Comparison of ENCODE assay signal across 1 cellular context in genomic region chr6:134198093-134198492, GRCh38.
TF ChIP-seq lines count a peak whose summit lies in the region.

No MANE protein-coding gene starts in this region.

TF ChIP-seq in HepG2, 621 proteins besides CTCF, POLR2A, EP300 and RAD21 (continued from another document):
- TF ChIP-seq DBP (CRISPR knock-in tag; IDR thresholded peaks at IDR 0.05; ENCODE audit: not compliant biosample characterization) (no peak), ZNF180 (CRISPR knock-in tag; IDR thresholded peaks at IDR 0.05; ENCODE audit: borderline replicate concordance, low read depth) (no peak), ZFP36L1 (CRISPR knock-in tag; IDR thresholded peaks at IDR 0.05) (0 out of 2 replicates have a peak, but pooled peaks have one; percentile 39), ZFP41 (CRISPR knock-in tag; IDR thresholded peaks at IDR 0.05; ENCODE audit: borderline replicate concordance) (no peak), ZBTB25 (CRISPR knock-in tag; IDR thresholded peaks at IDR 0.05) (peak; percentile 80), E2F5 (CRISPR knock-in tag; conservative IDR thresholded peaks at IDR 0.05) (no peak), NFKBIZ (CRISPR knock-in tag; IDR thresholded peaks at IDR 0.05) (peak; percentile 94), BCL6 (CRISPR knock-in tag; IDR thresholded peaks at IDR 0.05) (peak; percentile 96), ZNF639 (CRISPR knock-in tag; conservative IDR thresholded peaks at IDR 0.05) (0 out of 2 replicates have a peak, but pooled peaks have one; percentile 41), ZNF543 (CRISPR knock-in tag; IDR thresholded peaks at IDR 0.05) (no peak), KDM3A (CRISPR knock-in tag; IDR thresholded peaks at IDR 0.05; ENCODE audit: low read depth) (0 out of 2 replicates have a peak, but pooled peaks have one; percentile 30), ZNF841 (CRISPR knock-in tag; IDR thresholded peaks at IDR 0.05; ENCODE audit: borderline replicate concordance) (0 out of 2 replicates have a peak, but pooled peaks have one; percentile 14), PHF5A (CRISPR knock-in tag; IDR thresholded peaks at IDR 0.05; ENCODE audit: low read depth, unreplicated experiment) (peak; percentile 71), ZNF382 (CRISPR knock-in tag; IDR thresholded peaks at IDR 0.05; ENCODE audit: borderline replicate concordance) (no peak), HOXD1 (CRISPR knock-in tag; IDR thresholded peaks at IDR 0.05) (peak; percentile 92), ZNF331 (CRISPR knock-in tag; IDR thresholded peaks at IDR 0.05) (peak; percentile 93), ZNF672 (CRISPR knock-in tag; IDR thresholded peaks at IDR 0.05) (no peak)
